In genomic region chr2:106159867-106160785, GRCh38 we compare ENCODE assay signal across 8 cellular contexts. TPM values are rescaled to one million over a fixed set of nuclear protein-coding genes. Genes with fewer than 3 reads are reported as not detected.
DNase-seq lines count a peak whose midpoint lies in the region; ATAC-seq and TF ChIP-seq lines count a peak whose summit lies in the region.

No MANE protein-coding gene starts in this region.

- no peak for TF ChIP-seq EP300 in tibial nerve (IDR thresholded peaks at IDR 0.05)

- peak overlapping the region in 1 of 4 donors; percentile 56 for H3K27ac ChIP-seq in tibial nerve

- WGBS in tibial nerve, 2 donors = 74 to 83% methylated on average over 31 of the region's 31 CpGs

- ATAC-seq in GM18498 (IDR thresholded peaks at IDR 0.05; ENCODE audit: unreplicated experiment) (peak; percentile 72), HG03457 (IDR thresholded peaks at IDR 0.05; ENCODE audit: unreplicated experiment) (peak; percentile 51), HG02588 (IDR thresholded peaks at IDR 0.05; ENCODE audit: unreplicated experiment) (no peak)

- TF ChIP-seq CTCF in tibial nerve (IDR thresholded peaks at IDR 0.05) = no peak

- DNase-seq in activated T-cell treated with anti-CD3 and anti-CD28 coated beads, Interleukin-2, amount 50 U/mL, for 1 hour = peak; percentile 73
- DNase-seq in occipital lobe (lab: John Stamatoyannopoulos, UW) (peak; percentile 65), NCI-H1694 treated with DMSO at 0.1 percent for 48 hours (lab: John Stamatoyannopoulos, UW) (no peak), OCI-M2 (lab: John Stamatoyannopoulos, UW; ENCODE audit: unreplicated experiment) (no peak), tibial nerve (ENCODE audit: low spot score in 2 of 2) (no peak)

- no peak for TF ChIP-seq POLR2A in tibial nerve (IDR thresholded peaks at IDR 0.05)

- no peaks in the 10 kb centered on the region for H3K27me3 ChIP-seq in tibial nerve

- H3K4me1 ChIP-seq in tibial nerve = peaks cover 0 to 3% (median under 1%) of the 10 kb centered on the region in 4 donors

- H3K9me3 ChIP-seq in tibial nerve = peaks cover 0 to 3% (median 0%) of the 10 kb centered on the region in 4 donors

- H3K4me3 ChIP-seq in tibial nerve = peak overlapping the region in 1 of 4 donors; percentile 24

- H3K36me3 ChIP-seq in tibial nerve = peaks cover 0 to 78% (median 0%) of the 10 kb centered on the region in 3 donors

RNA-seq across cellular contexts. Expression of gene UXS1, which starts 34.0 kb away (rescaled TPM):
- total RNA-seq in occipital lobe (98.6 TPM), tibial nerve (10 to 100 TPM; 38.5 to 78.9 (median 51.3) TPM)

Comparison
In these comparisons a context has a peak if more than half of its experiments do, and no peak if none do; other contexts are left out.
1. DNase-seq: peak in activated T-cell treated with anti-CD3 and anti-CD28 coated beads, Interleukin-2, amount 50 U/mL, for 1 hour (single experiment) and occipital lobe (single experiment); none in NCI-H1694 treated with DMSO at 0.1 percent for 48 hours (single experiment), OCI-M2 (single experiment) and tibial nerve (0 of 2).